Comparison of ENCODE assay signal across 18 cellular contexts in the genomic region with DNA sequence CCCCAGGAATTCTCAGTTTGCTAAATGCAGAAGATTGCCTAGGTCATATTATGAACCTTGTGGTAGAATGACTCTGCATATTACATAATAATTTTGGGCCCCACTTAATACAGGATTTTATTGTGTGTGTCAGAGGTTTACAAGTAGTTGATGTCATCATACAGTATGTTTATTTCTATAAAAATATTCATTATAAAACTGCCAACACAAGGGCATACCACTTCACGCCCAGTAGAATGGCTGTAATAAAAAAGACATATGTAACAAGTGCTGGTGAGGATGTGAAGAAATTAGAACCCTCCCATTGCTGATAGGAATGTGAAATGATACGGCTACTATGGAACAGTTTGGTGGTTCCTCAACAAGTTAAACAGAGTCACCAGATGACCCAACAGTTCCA.
DNase-seq lines count a peak whose midpoint lies in the region; ATAC-seq and TF ChIP-seq lines count a peak whose summit lies in the region.
"Had no signal": no experiment of that assay in that cellular context is flagged by ENCODE, and none has a peak within 500 bp of the region (broad histone marks: within the 10 kb centered on the region; RNA-seq: fewer than 3 reads in every experiment).

No MANE protein-coding gene starts in this region.

- H4K5ac ChIP-seq in IMR-90 (ENCODE audit: low read depth, low read length) (no peak overlapping the region), mesendoderm (ENCODE audit: low read length) (no peak overlapping the region)

- H2AK5ac ChIP-seq in IMR-90 (ENCODE audit: low read depth, low read length): no peak overlapping the region
- no peak overlapping the region for H2AK5ac ChIP-seq in mesendoderm (ENCODE audit: low read length)

- H3K56ac ChIP-seq in IMR-90 (ENCODE audit: extremely low read depth, insufficient read depth, low read length): no peak overlapping the region
- no peak overlapping the region for H3K56ac ChIP-seq in mesendoderm (ENCODE audit: low read length)

- no peak overlapping the region for H3K4ac ChIP-seq in IMR-90 (ENCODE audit: low read depth, low read length)
- no peak overlapping the region for H3K4ac ChIP-seq in mesendoderm (ENCODE audit: low read depth, low read length)

- no peak overlapping the region for H4K91ac ChIP-seq in IMR-90 (ENCODE audit: insufficient read depth, low read depth, low read length)

- H2BK15ac ChIP-seq in IMR-90 (ENCODE audit: low read depth, low read length) (no peak overlapping the region), mesendoderm (replicated peaks; ENCODE audit: low read depth) (no peak overlapping the region)

- dilution Hi-C loops in IMR-90 (cut with HindIII; ENCODE audit: low sequenced_read_pairs, unreplicated experiment): no loop called here

- no peak overlapping the region for H3K4me2 ChIP-seq in IMR-90 (ENCODE audit: low read depth, low read length)
- no peak overlapping the region for H3K4me2 ChIP-seq in mesendoderm (ENCODE audit: low read length)
- H3K4me2 ChIP-seq: GM23338 had no signal

- BruUV-seq in IMR-90 (replicated peaks; lab: Mats Ljungman, UMichigan): no TSS peak

- H3K9me1 ChIP-seq in IMR-90 (ENCODE audit: insufficient read depth, low read length): no peaks in the 10 kb centered on the region

- intact Hi-C loops in IMR-90 (cut with micrococcal nuclease): no loop called here
- intact Hi-C loops in mucosa of descending colon (cut with DNase I, micrococcal nuclease): loop anchor here in 1 of 2 donors (10.0 kb wide), 1 partner anchor 62 kb away; a partner anchor contains a TSS
- intact Hi-C loops in adrenal gland (cut with DNase I): no loop called here

- TF ChIP-seq CTCF in IMR-90 (conservative IDR thresholded peaks at IDR 0.05; ENCODE audit: low read depth, low read length) (no peak), fibroblast of villous mesenchyme (IDR thresholded peaks at IDR 0.05; ENCODE audit: insufficient read depth, low read depth, low read length) (no peak), mucosa of descending colon (IDR thresholded peaks at IDR 0.05) (no peak), adrenal gland (IDR thresholded peaks at IDR 0.05) (no peak), mesothelial cell of epicardium (IDR thresholded peaks at IDR 0.05; ENCODE audit: unreplicated experiment) (no peak)

- H3K27me3 ChIP-seq in IMR-90 (ENCODE audit: control insufficient read depth, insufficient read depth, low read length): no peaks in the 10 kb centered on the region
- H3K27me3 ChIP-seq in adrenal gland: no peaks in the 10 kb centered on the region
- H3K27me3 ChIP-seq in mesendoderm (ENCODE audit: insufficient read depth, low read length, poor library complexity): no peaks in the 10 kb centered on the region

- peaks cover 5 to 13% of the 10 kb centered on the region in 2 experiments; a peak in 3 of 4 replicates for H3K79me1 ChIP-seq in IMR-90 (ENCODE audit: low read depth in 1 of 2, low read length in 2 of 2)
- H3K79me1 ChIP-seq in mesendoderm (ENCODE audit: low read length): no peaks in the 10 kb centered on the region

- no peak overlapping the region for H3K4me3 ChIP-seq in IMR-90 (ENCODE audit: insufficient read depth, low read depth, low read length)
- H3K4me3 ChIP-seq in fibroblast of villous mesenchyme (ENCODE audit: low read depth, low read length): no peak overlapping the region
- H3K4me3 ChIP-seq in mucosa of descending colon: no peak overlapping the region
- no peak overlapping the region for H3K4me3 ChIP-seq in adrenal gland
- no peak overlapping the region for H3K4me3 ChIP-seq in mesendoderm (ENCODE audit: low read length)
- H3K4me3 ChIP-seq: GM23338 had no signal

- no peak overlapping the region for H3K9ac ChIP-seq in IMR-90 (ENCODE audit: low read depth, low read length)
- H3K9ac ChIP-seq in mesendoderm (ENCODE audit: low read length): no peak overlapping the region

- H3K18ac ChIP-seq in IMR-90 (ENCODE audit: low read depth, low read length) (no peak overlapping the region), mesendoderm (ENCODE audit: low read length) (no peak overlapping the region)

- H4K8ac ChIP-seq in IMR-90 (ENCODE audit: low read depth in 2 of 2, low read length in 2 of 2): no peak overlapping the region
- no peak overlapping the region for H4K8ac ChIP-seq in mesendoderm (ENCODE audit: low read depth, low read length)

- in situ Hi-C loops in IMR-90 (cut with MboI; ENCODE audit: low sequenced_read_pairs): no loop called here

- no peaks in the 10 kb centered on the region for H3K79me2 ChIP-seq in mesendoderm (ENCODE audit: control insufficient read depth, insufficient read depth, low read length)

- H3K4me1 Mint-ChIP-seq in mesothelial cell of epicardium: peaks cover 2% of the 10 kb centered on the region
- H3K4me1 Mint-ChIP-seq: GM23338, H9 had no signal

- H3K23ac ChIP-seq in IMR-90 (ENCODE audit: low read depth, low read length) (no peak overlapping the region), mesendoderm (ENCODE audit: low read length) (no peak overlapping the region)

- H3K9me3 ChIP-seq in IMR-90 (ENCODE audit: control insufficient read depth, insufficient read depth, low read length) (no peaks in the 10 kb centered on the region), mucosa of descending colon (no peaks in the 10 kb centered on the region), adrenal gland (replicated peaks in 1 of 3) (no peaks in the 10 kb centered on the region)

- ATAC-seq in IMR-90 (ENCODE audit: low read depth) (no peak; the same call in 1 of the 2 replicates), mucosa of descending colon (peak; percentile 50)
- ATAC-seq: GM23338 had no signal

- H4K20me1 ChIP-seq in IMR-90 (ENCODE audit: insufficient read depth, low read length): no peaks in the 10 kb centered on the region

- DNase-seq in HCEC 1CT (peak; percentile 7), IMR-90 (no peak), fibroblast of villous mesenchyme (ENCODE audit: low read depth) (peak; percentile 48), mucosa of descending colon (no peak), adrenal gland (no peak), mesothelial cell of epicardium (ENCODE audit: low spot score in 2 of 2, unreplicated experiment in 2 of 2) (no peak), mesendoderm (no peak), SIG-M5 treated with dmso at 0.1 percent for 504 hours (lab: John Stamatoyannopoulos, UW; ENCODE audit: unreplicated experiment) (no peak)
- DNase-seq: C1 segment of cervical spinal cord; Calu3; CD4-positive, alpha-beta memory T cell; COR-L47; DMS53; DMS79 treated with DMSO at 0.1 percent for 48 hours; GF-D8; H9; HFFc6 had no signal

- no CpG with 5 or more reads among the region's 2 CpGs for WGBS in IMR-90 (ENCODE audit: extremely low coverage in 2 of 2, insufficient read length in 1 of 2), 2 experiments
- 92 to 100% (median 95%) methylated on average over 2 of the region's 2 CpGs for WGBS in adrenal gland, 4 donors
- WGBS in mesendoderm (ENCODE audit: extremely low coverage, insufficient coverage, low lambda C conversion rate): no CpG with 5 or more reads among the region's 2 CpGs

- H2BK5ac ChIP-seq in IMR-90 (ENCODE audit: low read depth, low read length, poor library complexity, severe bottlenecking) (no peak overlapping the region), mesendoderm (ENCODE audit: low read length) (no peak overlapping the region)

- no peak for TF ChIP-seq RAD21 in IMR-90 (IDR thresholded peaks at IDR 0.05; ENCODE audit: low read length)

- H3K27me3 Mint-ChIP-seq in mesothelial cell of epicardium (ENCODE audit: low read depth): no peaks in the 10 kb centered on the region
- H3K27me3 Mint-ChIP-seq: CD4-positive, alpha-beta memory T cell had no signal

- no peak overlapping the region for H2AFZ ChIP-seq in IMR-90 (replicated peaks; ENCODE audit: low read length, poor library complexity)
- H2AFZ ChIP-seq: GM23338 had no signal

- no peak overlapping the region for H3K4me3 Mint-ChIP-seq in mesothelial cell of epicardium
- H3K4me3 Mint-ChIP-seq: CD4-positive, alpha-beta memory T cell; GM23338; H9; HFFc6 had no signal

- no peak overlapping the region for H2BK20ac ChIP-seq in IMR-90 (ENCODE audit: low read depth, low read length)

- peaks cover 53% of the 10 kb centered on the region for H3K36me3 Mint-ChIP-seq in mesothelial cell of epicardium

- CTCF ChIA-PET in IMR-90 (lab: Yijun Ruan, JAX): no interaction called here

- H2BK120ac ChIP-seq in IMR-90 (ENCODE audit: low read depth, low read length) (no peak overlapping the region), mesendoderm (ENCODE audit: low read depth, low read length) (no peak overlapping the region)

- H3K14ac ChIP-seq in IMR-90 (replicated peaks; ENCODE audit: low read depth, low read length): no peak overlapping the region

- peaks cover 16% of the 10 kb centered on the region for H3K36me3 ChIP-seq in IMR-90 (ENCODE audit: control insufficient read depth, insufficient read depth, low read length)
- no peaks in the 10 kb centered on the region for H3K36me3 ChIP-seq in mucosa of descending colon (ENCODE audit: low read depth)
- peaks cover 0 to 5% of the 10 kb centered on the region in 2 donors for H3K36me3 ChIP-seq in adrenal gland (replicated peaks in 1 of 2)
- no peaks in the 10 kb centered on the region for H3K36me3 ChIP-seq in mesendoderm (ENCODE audit: control insufficient read depth, insufficient read depth, low read length)

- no peaks in the 10 kb centered on the region for H3K4me1 ChIP-seq in IMR-90 (ENCODE audit: control insufficient read depth, insufficient read depth, low read length)
- H3K4me1 ChIP-seq in mucosa of descending colon (ENCODE audit: low read depth): no peaks in the 10 kb centered on the region
- no peaks in the 10 kb centered on the region for H3K4me1 ChIP-seq in adrenal gland (replicated peaks in 1 of 2)
- no peaks in the 10 kb centered on the region for H3K4me1 ChIP-seq in mesendoderm (ENCODE audit: control insufficient read depth, low read depth, low read length)

- peaks cover 24% of the 10 kb centered on the region for H3K9me3 Mint-ChIP-seq in mesothelial cell of epicardium
- H3K9me3 Mint-ChIP-seq: CD4-positive, alpha-beta memory T cell; GM23338 had no signal

- POLR2A ChIA-PET in IMR-90 (lab: Charles Lee; ENCODE audit: unreplicated experiment): no interaction called here

- TF ChIP-seq POLR2A in IMR-90 (IDR thresholded peaks at IDR 0.05; ENCODE audit: low read depth, low read length): no peak
- no peak for TF ChIP-seq POLR2A in adrenal gland (IDR thresholded peaks at IDR 0.05)

- no peak overlapping the region for H3K27ac Mint-ChIP-seq in mesothelial cell of epicardium
- H3K27ac Mint-ChIP-seq: GM23338, H9, HFFc6 had no signal

- no peak overlapping the region for H2AK9ac ChIP-seq in IMR-90 (replicated peaks; ENCODE audit: low read depth, low read length, poor library complexity)

- H3K27ac ChIP-seq in IMR-90 (ENCODE audit: insufficient read depth, low read length): no peak overlapping the region
- H3K27ac ChIP-seq in adrenal gland: no peak overlapping the region
- no peak overlapping the region for H3K27ac ChIP-seq in mesendoderm (ENCODE audit: low read depth, low read length)

TF ChIP-seq in IMR-90, 13 proteins besides CTCF, POLR2A, EP300 and RAD21:
- 0 out of 2 replicates have a peak, but pooled peaks have one; percentile 6 for TF ChIP-seq NFE2L2 (IDR thresholded peaks at IDR 0.05; ENCODE audit: low read depth, low read length)
- no peak for TF ChIP-seq BHLHE40 (IDR thresholded peaks at IDR 0.05; ENCODE audit: low read depth, low read length)

Comparison
In these comparisons a context has a peak if more than half of its experiments do, and no peak if none do; other contexts are left out.
1. DNase-seq: peak in HCEC 1CT (single experiment) and fibroblast of villous mesenchyme (single experiment); none in IMR-90 (single experiment), mucosa of descending colon (0 of 3), adrenal gland (0 of 7), mesothelial cell of epicardium (0 of 2), mesendoderm (single experiment) and SIG-M5 treated with dmso at 0.1 percent for 504 hours (single experiment).